ENCODE assay signal across 1 cellular context in genomic region chr20:3203315-3204123, GRCh38.
A peak's percentile ranks its signal among the peaks of the same experiment; 100 is the strongest.
TF ChIP-seq lines count a peak whose summit lies in the region.

No MANE protein-coding gene starts in this region.

TF ChIP-seq in HepG2, 621 proteins besides CTCF, POLR2A, EP300 and RAD21 (continued from another document and continues in another):
- no peak; the same call in none of the 2 replicates for TF ChIP-seq ARID4A (CRISPR knock-in tag; IDR thresholded peaks at IDR 0.05; ENCODE audit: borderline replicate concordance)
- no peak for TF ChIP-seq THAP9 (CRISPR knock-in tag; IDR thresholded peaks at IDR 0.05; ENCODE audit: borderline replicate concordance)
- TF ChIP-seq ZBTB39 (CRISPR knock-in tag; IDR thresholded peaks at IDR 0.05): no peak
- 0 out of 2 replicates have a peak, but pooled peaks have one; percentile 34 for TF ChIP-seq PAX8 (CRISPR knock-in tag; IDR thresholded peaks at IDR 0.05; ENCODE audit: borderline replicate concordance)
- no peak; the same call in 1 of the 2 replicates for TF ChIP-seq WIZ (CRISPR knock-in tag; IDR thresholded peaks at IDR 0.05)
- no peak for TF ChIP-seq MAFF (IDR thresholded peaks at IDR 0.05; ENCODE audit: low read depth, low read length)
- TF ChIP-seq ZMAT3 (CRISPR knock-in tag; conservative IDR thresholded peaks at IDR 0.05): peak; percentile 3; the same call in 1 of the 2 replicates
- TF ChIP-seq ZNF441 (CRISPR knock-in tag; IDR thresholded peaks at IDR 0.05; ENCODE audit: borderline replicate concordance): peak; percentile 56
- 0 out of 2 replicates have a peak, but pooled peaks have one; percentile 30 for TF ChIP-seq NFKBIZ (CRISPR knock-in tag; IDR thresholded peaks at IDR 0.05)
- peak; percentile 69 for TF ChIP-seq GABPB1 (CRISPR knock-in tag; IDR thresholded peaks at IDR 0.05)
- TF ChIP-seq TBL1XR1 (IDR thresholded peaks at IDR 0.05; ENCODE audit: borderline replicate concordance, low read length, partially characterized antibody): no peak
- peak; percentile 90 for TF ChIP-seq ZC3H13 (CRISPR knock-in tag; IDR thresholded peaks at IDR 0.05)
- no peak for TF ChIP-seq GFI1 (CRISPR knock-in tag; IDR thresholded peaks at IDR 0.05; ENCODE audit: borderline replicate concordance)
- no peak for TF ChIP-seq ZIK1 (CRISPR knock-in tag; IDR thresholded peaks at IDR 0.05; ENCODE audit: borderline replicate concordance, low read depth)
- TF ChIP-seq ZNF275 (CRISPR knock-in tag; IDR thresholded peaks at IDR 0.05; ENCODE audit: borderline replicate concordance): peak; percentile 51
- TF ChIP-seq E2F5 (CRISPR knock-in tag; conservative IDR thresholded peaks at IDR 0.05): peak; percentile 18; the same call in 1 of the 2 replicates
- no peak for TF ChIP-seq ZMAT5 (CRISPR knock-in tag; IDR thresholded peaks at IDR 0.05; ENCODE audit: borderline replicate concordance, low read depth)
- no peak for TF ChIP-seq ZNF282 (IDR thresholded peaks at IDR 0.05; ENCODE audit: partially characterized antibody)
- TF ChIP-seq HNF4A (CRISPR knock-in tag; IDR thresholded peaks at IDR 0.05): no peak
- peak; percentile 86; the same call in 1 of the 2 replicates for TF ChIP-seq ZNF513 (CRISPR knock-in tag; conservative IDR thresholded peaks at IDR 0.05)
- no peak for TF ChIP-seq ZFP62 (CRISPR knock-in tag; IDR thresholded peaks at IDR 0.05)
- no peak for TF ChIP-seq ZNF747 (CRISPR knock-in tag; IDR thresholded peaks at IDR 0.05; ENCODE audit: borderline replicate concordance)
- TF ChIP-seq RFX3 (CRISPR knock-in tag; IDR thresholded peaks at IDR 0.05): no peak
- no peak; the same call in 1 of the 2 replicates for TF ChIP-seq SALL2 (CRISPR knock-in tag; IDR thresholded peaks at IDR 0.05)
- no peak; the same call in 1 of the 2 replicates for TF ChIP-seq MXD4 (CRISPR knock-in tag; IDR thresholded peaks at IDR 0.05)
- TF ChIP-seq CCAR2 (optimal IDR thresholded peaks at IDR 0.05; ENCODE audit: low read depth, low read length): no peak
- peak; percentile 24; the same call in 1 of the 2 replicates for TF ChIP-seq ESRRA (CRISPR knock-in tag; IDR thresholded peaks at IDR 0.05; ENCODE audit: low read depth)
- no peak; the same call in 1 of the 2 replicates for TF ChIP-seq MTA1 (CRISPR knock-in tag; IDR thresholded peaks at IDR 0.05; ENCODE audit: borderline replicate concordance)
- TF ChIP-seq TRIM24 (CRISPR knock-in tag; IDR thresholded peaks at IDR 0.05): no peak
- TF ChIP-seq FUBP1 (CRISPR knock-in tag; IDR thresholded peaks at IDR 0.05; ENCODE audit: borderline replicate concordance): no peak
- TF ChIP-seq NR3C1 (CRISPR knock-in tag; IDR thresholded peaks at IDR 0.05): peak; percentile 29; the same call in 1 of the 2 replicates
- TF ChIP-seq PHB2 (IDR thresholded peaks at IDR 0.05; ENCODE audit: partially characterized antibody): no peak
- TF ChIP-seq NFYB (CRISPR knock-in tag; IDR thresholded peaks at IDR 0.05): no peak; the same call in 1 of the 2 replicates
- no peak for TF ChIP-seq ZNF446 (CRISPR knock-in tag; IDR thresholded peaks at IDR 0.05)
- TF ChIP-seq ZNF33A (CRISPR knock-in tag; IDR thresholded peaks at IDR 0.05; ENCODE audit: borderline replicate concordance): peak; percentile 96; the same call in 1 of the 2 replicates
- TF ChIP-seq ZNF737 (CRISPR knock-in tag; IDR thresholded peaks at IDR 0.05; ENCODE audit: borderline replicate concordance): 0 out of 2 replicates have a peak, but pooled peaks have one; percentile 13
- TF ChIP-seq RBAK (CRISPR knock-in tag; IDR thresholded peaks at IDR 0.05): no peak; the same call in 1 of the 2 replicates
- TF ChIP-seq ASH2L (IDR thresholded peaks at IDR 0.05; ENCODE audit: insufficient read length, low read depth, low read length): no peak
- TF ChIP-seq ZBTB7B (CRISPR knock-in tag; IDR thresholded peaks at IDR 0.05): peak; percentile 12; the same call in 1 of the 2 replicates
- TF ChIP-seq GMEB1 (CRISPR knock-in tag; IDR thresholded peaks at IDR 0.05; ENCODE audit: borderline replicate concordance): no peak
- peak; percentile 35; the same call in 1 of the 2 replicates for TF ChIP-seq ZFAT (CRISPR knock-in tag; conservative IDR thresholded peaks at IDR 0.05)
- TF ChIP-seq ATAD3A (CRISPR knock-in tag; IDR thresholded peaks at IDR 0.05): no peak
- no peak for TF ChIP-seq ARNTL (CRISPR knock-in tag; IDR thresholded peaks at IDR 0.05)
- no peak for TF ChIP-seq ZNF12 (CRISPR knock-in tag; IDR thresholded peaks at IDR 0.05)
- no peak for TF ChIP-seq ZNF24 (IDR thresholded peaks at IDR 0.05)
- no peak for TF ChIP-seq KLF11 (CRISPR knock-in tag; IDR thresholded peaks at IDR 0.05)
- TF ChIP-seq SRSF4 (IDR thresholded peaks at IDR 0.05; ENCODE audit: low read depth, low read length, poor library complexity, severe bottlenecking): no peak
- TF ChIP-seq ZSCAN12 (CRISPR knock-in tag; IDR thresholded peaks at IDR 0.05): 0 out of 2 replicates have a peak, but pooled peaks have one; percentile 45
- TF ChIP-seq NCOR1 (IDR thresholded peaks at IDR 0.05; ENCODE audit: borderline replicate concordance, low read length): no peak
- TF ChIP-seq ETV5 (CRISPR knock-in tag; IDR thresholded peaks at IDR 0.05; ENCODE audit: borderline replicate concordance): no peak; the same call in 1 of the 2 replicates
- no peak; the same call in none of the 2 replicates for TF ChIP-seq ZFP90 (CRISPR knock-in tag; IDR thresholded peaks at IDR 0.05; ENCODE audit: borderline replicate concordance)
